ENCODE assay signal across 25 cellular contexts in the genomic region with DNA sequence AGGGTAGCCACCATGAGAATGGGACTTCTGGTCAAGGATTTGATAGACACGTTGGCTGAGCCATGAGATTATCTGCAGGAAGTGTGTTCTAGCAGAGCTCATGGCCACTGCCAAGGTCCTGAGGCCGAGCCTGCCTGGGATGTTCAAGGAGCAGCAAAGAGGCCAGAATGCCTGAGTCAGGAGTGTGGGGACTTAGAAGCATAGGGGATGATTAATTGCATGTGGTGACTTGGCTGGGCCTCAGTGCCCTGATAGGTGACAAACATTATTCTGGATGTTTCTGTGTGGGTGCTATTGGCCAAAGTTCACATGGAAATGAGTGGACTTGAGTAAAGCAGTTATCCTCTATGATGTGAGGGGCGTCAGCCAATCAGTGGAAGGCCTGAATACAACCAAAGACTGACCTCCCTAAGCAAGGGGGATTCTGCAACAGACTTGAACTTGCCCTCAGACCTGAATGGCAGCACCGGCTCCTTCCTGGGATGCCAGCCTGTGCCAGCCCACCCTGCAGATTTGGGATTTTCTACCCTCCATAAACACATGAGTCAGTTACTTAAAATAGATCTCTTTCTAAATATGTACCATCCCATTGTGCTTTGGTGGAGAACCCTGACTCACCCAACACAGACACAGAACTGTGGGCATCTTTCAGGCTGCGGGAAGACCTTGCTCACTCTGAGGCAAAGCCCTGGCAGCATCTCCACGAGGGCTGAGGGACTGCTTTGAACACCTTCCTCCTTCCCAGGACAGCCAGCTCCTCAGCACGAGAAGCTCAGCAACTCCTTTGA.
DNase-seq lines count a peak whose midpoint lies in the region; ATAC-seq and TF ChIP-seq lines count a peak whose summit lies in the region.
"Had no signal": no experiment of that assay in that cellular context is flagged by ENCODE, and none has a peak within 500 bp of the region (broad histone marks: within the 10 kb centered on the region; RNA-seq: fewer than 3 reads in every experiment).

No MANE protein-coding gene starts in this region.

- POLR2A ChIA-PET in activated CD4-positive, alpha-beta T cell treated with anti-CD3 and anti-CD28 coated beads, Interleukin-2, amount 10 ng/mL, durations not matched to agents 7 days and 5 days (lab: Charles Lee), result no interaction called here

- DNase-seq in activated CD4-positive, alpha-beta T cell treated with anti-CD3 and anti-CD28 coated beads, Interleukin-2, amount 10 ng/mL, durations not matched to agents 7 days and 5 days, result no peak
- DNase-seq in activated CD4-positive, alpha-beta T cell treated with anti-CD3 and anti-CD28 coated beads, Interleukin-2, amount 50 U/mL, for 48 hours, result no peak
- DNase-seq in Caki2 (ENCODE audit: low read depth), result peak; percentile 5
- DNase-seq in cardiac fibroblast (ENCODE audit: low read depth in 2 of 2), result peak; percentile 61 to 62
- DNase-seq in lung (ENCODE audit: low spot score), result peak; percentile 24
- no peak for DNase-seq in NCI-H1092 (lab: John Stamatoyannopoulos, UW)
- DNase-seq: 8988T; activated CD4-positive, alpha-beta T cell treated with anti-CD3 and anti-CD28 coated beads for 1 hour; DMS79; effector memory CD4-positive, alpha-beta T cell; GF-D8; KG1; NCI-H1694 treated with DMSO at 0.1 percent for 48 hours; NCI-H2171; NCI-H510A treated with DMSO at 0.1 percent for 48 hours; psoas muscle; substantia nigra had no signal

- peaks cover 0 to 2% of the 10 kb centered on the region in 2 donors for H3K4me1 ChIP-seq in lung (ENCODE audit: control insufficient read depth in 2 of 2, insufficient read depth in 2 of 2, low read length in 2 of 2)
- H3K4me1 ChIP-seq: adrenal gland, psoas muscle, upper lobe of left lung had no signal

- CTCF ChIA-PET in activated CD4-positive, alpha-beta T cell treated with anti-CD3 and anti-CD28 coated beads, Interleukin-2, amount 10 ng/mL, durations not matched to agents 7 days and 5 days (lab: Charles Lee), result no interaction called here

- no peaks in the 10 kb centered on the region for H3K27me3 ChIP-seq in lung (ENCODE audit: control insufficient read depth, insufficient read depth)
- H3K27me3 ChIP-seq: adrenal gland, upper lobe of left lung had no signal

- peaks cover 0 to 6% of the 10 kb centered on the region in 2 donors for H3K9me3 ChIP-seq in lung (ENCODE audit: control insufficient read depth in 2 of 2, insufficient read depth in 1 of 2, low read length in 1 of 2)
- H3K9me3 ChIP-seq: adrenal gland, psoas muscle, upper lobe of left lung had no signal

- no peaks in the 10 kb centered on the region for H3K36me3 ChIP-seq in lung (ENCODE audit: control insufficient read depth in 2 of 2, insufficient read depth in 2 of 2, low read length in 2 of 2)
- H3K36me3 ChIP-seq: adrenal gland, upper lobe of left lung had no signal

- in situ Hi-C loops in Caki2 (cut with HindIII; ENCODE audit: low pct_unique_long_range_greater_than_20kb, low sequenced_read_pairs), result no loop called here

- H3K4me3 ChIP-seq in cardiac fibroblast (replicated peaks in 1 of 2; ENCODE audit: low read depth in 2 of 2, low read length in 2 of 2) (no peak overlapping the region), lung (no peak overlapping the region)
- H3K4me3 ChIP-seq: adrenal gland, psoas muscle, upper lobe of left lung had no signal

- peaks cover 3% of the 10 kb centered on the region for H3K27me3 Mint-ChIP-seq in activated CD4-positive, alpha-beta T cell treated with anti-CD3 and anti-CD28 coated beads, Interleukin-2, amount 10 ng/mL, durations not matched to agents 7 days and 5 days

- H3K27ac Mint-ChIP-seq in activated CD4-positive, alpha-beta T cell treated with anti-CD3 and anti-CD28 coated beads, Interleukin-2, amount 10 ng/mL, durations not matched to agents 7 days and 5 days, result peak overlapping the region; percentile 32
- H3K27ac Mint-ChIP-seq: activated T-helper 1 cell treated with anti-CD3 and anti-CD28 coated beads, Interleukin-12 subunit alpha, Interleukin-12 subunit beta, Interleukin-2, Interleukin-4 antibody, amounts not matched to agents 30 ng/mL and 10 ng/mL and 1 ng/mL, durations not matched to agents 14 hours and 24 hours and 36 hours; brain had no signal

- H3K36me3 Mint-ChIP-seq in activated CD4-positive, alpha-beta T cell treated with anti-CD3 and anti-CD28 coated beads, Interleukin-2, amount 10 ng/mL, durations not matched to agents 7 days and 5 days (ENCODE audit: low read depth), result peaks cover 4% of the 10 kb centered on the region
- H3K36me3 Mint-ChIP-seq: brain had no signal

- H3K27ac ChIP-seq in lung (ENCODE audit: low read depth in 1 of 2, low read length in 1 of 2), result no peak overlapping the region
- H3K27ac ChIP-seq: adrenal gland, psoas muscle, upper lobe of left lung had no signal

- no peak for TF ChIP-seq CTCF in cardiac fibroblast (IDR thresholded peaks at IDR 0.05; ENCODE audit: low read depth, low read length)
- TF ChIP-seq CTCF in lung (IDR thresholded peaks at IDR 0.05; ENCODE audit: control extremely low read depth, extremely low read depth), result no peak

- H3K4me3 Mint-ChIP-seq in activated CD4-positive, alpha-beta T cell treated with anti-CD3 and anti-CD28 coated beads, Interleukin-2, amount 10 ng/mL, durations not matched to agents 7 days and 5 days, result no peak overlapping the region
- H3K4me3 Mint-ChIP-seq: activated T-helper 1 cell treated with anti-CD3 and anti-CD28 coated beads, Interleukin-12 subunit alpha, Interleukin-12 subunit beta, Interleukin-2, Interleukin-4 antibody, amounts not matched to agents 30 ng/mL and 10 ng/mL and 1 ng/mL, durations not matched to agents 14 hours and 24 hours and 36 hours; brain had no signal

- WGBS in lung, 2 donors, result 83 to 84% methylated on average over 7 of the region's 7 CpGs

- peak; percentile 38 for ATAC-seq in lung (ENCODE audit: insufficient read depth, low FRiP score)
- no peak for ATAC-seq in GM19463 (IDR thresholded peaks at IDR 0.05; ENCODE audit: unreplicated experiment)
- ATAC-seq in GM21528 (IDR thresholded peaks at IDR 0.05; ENCODE audit: low FRiP score, unreplicated experiment), result no peak
- ATAC-seq: esophagus mucosa, Panc1 had no signal

- H3K4me1 Mint-ChIP-seq in activated CD4-positive, alpha-beta T cell treated with anti-CD3 and anti-CD28 coated beads, Interleukin-2, amount 10 ng/mL, durations not matched to agents 7 days and 5 days, result peaks cover 53% of the 10 kb centered on the region

- H3K9me3 Mint-ChIP-seq in activated CD4-positive, alpha-beta T cell treated with anti-CD3 and anti-CD28 coated beads, Interleukin-2, amount 10 ng/mL, durations not matched to agents 7 days and 5 days, result peaks cover 6% of the 10 kb centered on the region
- H3K9me3 Mint-ChIP-seq: activated T-helper 1 cell treated with anti-CD3 and anti-CD28 coated beads, Interleukin-12 subunit alpha, Interleukin-12 subunit beta, Interleukin-2, Interleukin-4 antibody, amounts not matched to agents 30 ng/mL and 10 ng/mL and 1 ng/mL, durations not matched to agents 14 hours and 24 hours and 36 hours had no signal

Comparison
In these comparisons a context has a peak if more than half of its experiments do, and no peak if none do; other contexts are left out.
1. DNase-seq: peak in Caki2 (single experiment), cardiac fibroblast (2 of 2) and lung (single experiment); none in activated CD4-positive, alpha-beta T cell treated with anti-CD3 and anti-CD28 coated beads, Interleukin-2, amount 10 ng/mL, durations not matched to agents 7 days and 5 days (single experiment), activated CD4-positive, alpha-beta T cell treated with anti-CD3 and anti-CD28 coated beads, Interleukin-2, amount 50 U/mL, for 48 hours (0 of 2) and NCI-H1092 (single experiment).